ENCODE assay signal across 19 cellular contexts in the genomic region with DNA sequence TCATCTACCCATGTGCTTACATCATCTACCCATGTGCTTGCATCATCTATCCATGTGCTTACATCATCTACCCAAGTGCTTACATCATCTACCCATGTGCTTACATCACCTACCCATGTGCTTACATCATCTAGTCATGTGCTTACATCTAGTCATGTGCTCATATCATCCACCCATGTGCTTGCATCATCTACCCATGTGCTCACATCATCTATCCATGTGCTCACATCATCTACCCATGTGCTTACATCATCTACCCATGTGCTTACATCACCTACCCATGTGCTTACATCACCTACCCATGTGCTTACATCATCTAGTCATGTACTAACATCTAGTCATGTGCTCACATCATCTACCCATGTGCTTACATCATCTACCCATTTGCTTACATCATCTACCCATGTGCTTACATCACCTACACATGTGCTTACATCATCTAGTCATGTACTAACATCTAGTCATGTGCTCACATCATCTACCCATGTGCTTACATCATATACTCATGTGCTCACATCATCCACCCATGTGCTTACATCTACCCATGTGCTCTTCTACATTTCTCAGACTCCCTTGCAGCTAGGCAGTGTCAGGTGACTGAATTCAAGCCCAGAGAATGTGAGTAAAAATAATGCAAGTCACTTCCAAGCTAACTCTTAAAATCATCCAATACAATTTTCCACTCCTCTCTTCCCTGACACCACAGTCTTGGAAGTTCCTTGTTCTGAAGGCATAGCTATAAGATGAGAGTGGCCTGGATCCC.
"Had no signal": no experiment of that assay in that cellular context is flagged by ENCODE, and none has a peak within 500 bp of the region (broad histone marks: within the 10 kb centered on the region; RNA-seq: fewer than 3 reads in every experiment).

No MANE protein-coding gene starts in this region.

- H3K36me3 Mint-ChIP-seq: activated CD4-positive, alpha-beta memory T cell treated with anti-CD3 and anti-CD28 coated beads for 36 hours; activated naive CD8-positive, alpha-beta T cell treated with anti-CD3 and anti-CD28 coated beads, Interleukin-2, amount 10 ng/mL, durations not matched to agents 7 days and 5 days; T-cell had no signal

- H3K27me3 ChIP-seq: spleen, upper lobe of left lung had no signal

- DNase-seq: activated B cell treated with CpG ODN at 0.5 μM for 24 hours; activated CD4-positive, alpha-beta memory T cell treated with anti-CD3 and anti-CD28 coated beads for 36 hours; activated CD4-positive, alpha-beta T cell treated with anti-CD3 and anti-CD28 coated beads for 4 hours; activated naive CD4-positive, alpha-beta T cell treated with Interleukin-2 at 50 U/mL for 16 hours; activated naive CD8-positive, alpha-beta T cell treated with anti-CD3 and anti-CD28 coated beads, Interleukin-2, amount 10 ng/mL, durations not matched to agents 7 days and 5 days; activated T-cell treated with anti-CD3 and anti-CD28 coated beads, Interleukin-2, amount 50 U/mL, for 48 hours; amygdala; hippocampal formation; spleen; stimulated activated CD4-positive, alpha-beta T cell treated with anti-CD3 and anti-CD28 coated beads, Interleukin-4, amount 100 ng/mL, for 1 hour; stimulated activated naive CD4-positive, alpha-beta T cell treated with Interleukin-2 at 50 U/mL for 16 hours; T-cell; upper lobe of left lung had no signal

- H3K27ac Mint-ChIP-seq: activated B cell treated with CpG ODN at 0.5 μM for 24 hours; activated CD4-positive, alpha-beta memory T cell treated with anti-CD3 and anti-CD28 coated beads for 36 hours; activated naive CD8-positive, alpha-beta T cell treated with anti-CD3 and anti-CD28 coated beads, Interleukin-2, amount 10 ng/mL, durations not matched to agents 7 days and 5 days; T-cell had no signal

- H3K27ac ChIP-seq: cardiac muscle cell, prostate gland, spleen, thoracic aorta, upper lobe of left lung had no signal

- H3K4me1 Mint-ChIP-seq: activated B cell treated with CpG ODN at 0.5 μM for 24 hours; activated naive CD8-positive, alpha-beta T cell treated with anti-CD3 and anti-CD28 coated beads, Interleukin-2, amount 10 ng/mL, durations not matched to agents 7 days and 5 days; T-cell had no signal

- H3K36me3 ChIP-seq: cardiac muscle cell, prostate gland, spleen, thoracic aorta, upper lobe of left lung had no signal

- FAIRE-seq: frontal cortex, TTC549 had no signal

- H3K9me3 ChIP-seq: prostate gland, thoracic aorta had no signal

- H3K4me1 ChIP-seq: prostate gland, spleen, upper lobe of left lung had no signal

- H3K4me3 Mint-ChIP-seq: activated B cell treated with CpG ODN at 0.5 μM for 24 hours; activated CD4-positive, alpha-beta memory T cell treated with anti-CD3 and anti-CD28 coated beads for 36 hours; activated naive CD8-positive, alpha-beta T cell treated with anti-CD3 and anti-CD28 coated beads, Interleukin-2, amount 10 ng/mL, durations not matched to agents 7 days and 5 days; natural killer cell treated with Interleukin-12 subunit alpha and Interleukin-12 subunit beta and Interleukin-15 and Interleukin-18, amount 100 ng/mL, for 72 hours; T-cell had no signal

- H3K4me3 ChIP-seq: cardiac muscle cell, prostate gland, spleen, thoracic aorta, upper lobe of left lung had no signal

- ATAC-seq: natural killer cell treated with Interleukin-12 subunit alpha and Interleukin-12 subunit beta and Interleukin-15 and Interleukin-18, amount 100 ng/mL, for 72 hours; T-cell had no signal

- H3K27me3 Mint-ChIP-seq: activated B cell treated with CpG ODN at 0.5 μM for 24 hours; activated CD4-positive, alpha-beta memory T cell treated with anti-CD3 and anti-CD28 coated beads for 36 hours; activated naive CD8-positive, alpha-beta T cell treated with anti-CD3 and anti-CD28 coated beads, Interleukin-2, amount 10 ng/mL, durations not matched to agents 7 days and 5 days; natural killer cell treated with Interleukin-12 subunit alpha and Interleukin-12 subunit beta and Interleukin-15 and Interleukin-18, amount 100 ng/mL, for 72 hours; T-cell had no signal
